Comparison of ENCODE assay signal across 9 cellular contexts in the genomic region with DNA sequence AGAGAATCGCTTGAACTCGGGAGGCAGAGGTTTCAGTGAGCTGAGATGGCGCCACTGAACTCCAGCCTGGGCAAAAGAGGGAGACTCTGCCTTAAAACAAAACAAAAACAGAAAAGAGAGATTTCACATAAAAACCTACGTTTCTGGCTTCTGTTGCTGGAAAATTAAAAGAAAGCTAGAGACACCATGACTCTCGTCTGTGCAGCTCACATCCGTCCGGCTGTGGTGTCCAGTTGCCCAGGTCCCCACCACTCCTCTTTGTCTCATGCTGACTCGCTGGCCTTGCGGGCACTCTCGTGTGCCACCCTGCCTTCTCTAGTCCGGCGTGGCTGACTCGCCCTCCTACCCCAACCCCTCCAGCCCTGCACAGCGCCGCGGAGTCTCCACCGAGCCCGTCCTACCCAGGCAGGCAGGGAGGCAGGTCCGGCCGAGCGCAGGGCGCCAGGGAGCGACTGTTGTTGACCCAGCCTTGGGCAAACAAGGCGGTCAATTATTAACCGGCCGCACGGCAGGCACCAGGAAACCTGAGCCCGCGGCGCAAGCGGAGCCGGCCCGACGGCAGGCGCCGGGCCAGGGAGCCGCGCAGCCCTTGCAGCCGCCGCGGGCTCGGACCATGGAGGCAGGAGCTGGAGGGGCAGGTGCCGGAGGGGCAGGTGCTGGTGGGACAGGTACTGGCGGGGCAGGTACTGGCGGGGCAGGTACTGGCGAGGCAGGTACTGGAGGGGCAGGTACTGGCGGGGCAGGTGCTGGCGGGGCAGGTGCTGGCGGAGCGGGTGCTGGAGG. TPM values are rescaled to one million over a fixed set of nuclear protein-coding genes. Genes with fewer than 3 reads are reported as not detected.
DNase-seq lines count a peak whose midpoint lies in the region; ATAC-seq, FAIRE-seq and TF ChIP-seq lines count a peak whose summit lies in the region.
"Had no signal": no experiment of that assay in that cellular context is flagged by ENCODE, and none has a peak within 500 bp of the region (broad histone marks: within the 10 kb centered on the region; RNA-seq: fewer than 3 reads in every experiment).

Gene PRRT1B, plus strand, starts transcription at position 521 of the 783 bp plus-strand sequence. Its CDS starts 93 bp downstream, at position 614.

- peak within 1 kb of the TSS in 1 of 4 experiments; percentile 34; a peak in 2 of 7 replicates for H3K9ac ChIP-seq in H1 (replicated peaks in 1 of 4; ENCODE audit: extremely low read depth in 1 of 4, low read depth in 3 of 4, low read length in 3 of 4)
- no peak within 1 kb of the TSS for H3K9ac ChIP-seq in neural progenitor cell

- WGBS in H1 (ENCODE audit: extremely low coverage in 1 of 2, insufficient coverage in 1 of 2, insufficient read length in 1 of 2, insufficient replicate concordance in 2 of 2, low coverage in 1 of 2, low lambda C conversion rate in 2 of 2, missing lambda C conversion rate in 1 of 2), 2 experiments = 32% methylated on average over 43 of the region's 50 CpGs; no CpG with 5 or more reads in 1 of the 2 experiments

- H3K36me3 ChIP-seq in H1 (ENCODE audit: control insufficient read depth in 2 of 4, insufficient read depth in 4 of 4, low read length in 3 of 4) (no peaks in the 10 kb centered on the region), neural progenitor cell (no peaks in the 10 kb centered on the region)

- H3K27ac ChIP-seq in H1 (ENCODE audit: low read depth, low read length) (no peak within 1 kb of the TSS), neural progenitor cell (no peak within 1 kb of the TSS)

- H2BK120ac ChIP-seq in H1 (replicated peaks; ENCODE audit: low read depth, low read length) = no peak within 1 kb of the TSS

- H2AFZ ChIP-seq in H1 (ENCODE audit: low read length) (peak within 1 kb of the TSS; percentile 12; the same call in 1 of the 2 replicates), neural progenitor cell (replicated peaks) (no peak within 1 kb of the TSS)

- TF ChIP-seq EP300 in H1 (IDR thresholded peaks at IDR 0.05; ENCODE audit: borderline replicate concordance in 1 of 2, low read depth in 2 of 2, low read length in 2 of 2) = no peak

- H3K27ac Mint-ChIP-seq in Calu3 (ENCODE audit: unreplicated experiment) (no peak within 1 kb of the TSS), neural progenitor cell (no peak within 1 kb of the TSS)

- H3K4ac ChIP-seq in H1 (replicated peaks; ENCODE audit: insufficient read length, low read depth, low read length) = no peak within 1 kb of the TSS

- no peak within 1 kb of the TSS for H4K5ac ChIP-seq in H1 (ENCODE audit: insufficient read length, low read depth, low read length)

- H3K27me3 Mint-ChIP-seq in Calu3 (ENCODE audit: unreplicated experiment) (peaks cover 34% of the 10 kb centered on the region), neural progenitor cell (ENCODE audit: insufficient read depth, low read depth) (peaks cover 21% of the 10 kb centered on the region)

- no peak within 1 kb of the TSS for H3K23ac ChIP-seq in H1 (ENCODE audit: insufficient read length)

- peaks cover 2% of the 10 kb centered on the region for H3K9me3 Mint-ChIP-seq in Calu3 (ENCODE audit: low read depth, unreplicated experiment)
- peaks cover 41% of the 10 kb centered on the region for H3K9me3 Mint-ChIP-seq in neural progenitor cell

- peaks cover 3% of the 10 kb centered on the region; the same call in 1 of the 2 replicates for H3K23me2 ChIP-seq in H1 (ENCODE audit: low read depth, low read length)

- no peak for TF ChIP-seq POLR2A in H1 (IDR thresholded peaks at IDR 0.05; ENCODE audit: control extremely low read depth in 1 of 2, low read depth in 2 of 2, low read length in 2 of 2)

- POLR2A ChIA-PET in H1 (lab: Charles Lee; ENCODE audit: partially characterized antibody) = interaction anchor here (0.7 to 1.8 kb wide), 7 partner anchors 9 to 191 kb away, joined by 3 to 6 read pairs (median 4); partner anchors contain the start of gene UCK1

- peaks cover 5% of the 10 kb centered on the region for H3F3A ChIP-seq in neural progenitor cell (ENCODE audit: low read depth)

- H3K4me2 ChIP-seq in H1 (ENCODE audit: insufficient read depth in 1 of 2, low read depth in 2 of 2, low read length in 2 of 2) (peak within 1 kb of the TSS; percentile 77 to 98), neural progenitor cell (peak within 1 kb of the TSS; percentile 13)

- H3K56ac ChIP-seq in H1 (replicated peaks; ENCODE audit: insufficient read length, low read depth, low read length) = no peak within 1 kb of the TSS

- no peaks in the 10 kb centered on the region for H4K20me1 ChIP-seq in H1 (replicated peaks in 1 of 2; ENCODE audit: control insufficient read depth in 1 of 2, insufficient read depth in 2 of 2, low read length in 2 of 2)
- no peaks in the 10 kb centered on the region for H4K20me1 ChIP-seq in neural progenitor cell (ENCODE audit: low read depth)

- H2BK12ac ChIP-seq in H1 (ENCODE audit: low read depth, low read length) = no peak within 1 kb of the TSS

- no peak within 1 kb of the TSS for H4K91ac ChIP-seq in H1 (replicated peaks; ENCODE audit: insufficient read length, low read length)

- peak within 1 kb of the TSS; percentile 76 for H3K4me3 Mint-ChIP-seq in Calu3 (ENCODE audit: low read depth, unreplicated experiment)
- H3K4me3 Mint-ChIP-seq in neural progenitor cell = peak within 1 kb of the TSS; percentile 35

- no peak within 1 kb of the TSS; the same call in 1 of the 2 replicates for H2BK20ac ChIP-seq in H1 (ENCODE audit: low read length)

- FAIRE-seq in H1 (lab: Jason Lieb, UNC) = no peak
- FAIRE-seq: GM12878 had no signal

- H3K4me3 ChIP-seq in H1 (ENCODE audit: extremely low read depth in 1 of 4, insufficient read depth in 2 of 4, low read depth in 3 of 4, low read length in 4 of 4) (peak within 1 kb of the TSS; percentile 36 to 68 (median 44)), neural progenitor cell (no peak within 1 kb of the TSS)
- H3K4me3 ChIP-seq: GM12878 had no signal

- H2BK5ac ChIP-seq in H1 (ENCODE audit: low read depth, low read length) = no peak within 1 kb of the TSS

- H3K4me1 ChIP-seq in H1 (replicated peaks in 1 of 4; ENCODE audit: control insufficient read depth in 3 of 4, insufficient read depth in 4 of 4, low read length in 3 of 4) (peaks cover 0 to 4% (median 3%) of the 10 kb centered on the region in 4 experiments; a peak in 3 of 7 replicates), neural progenitor cell (no peaks in the 10 kb centered on the region)

- H3K14ac ChIP-seq in H1 (ENCODE audit: insufficient read length) = no peak within 1 kb of the TSS

- H2AK5ac ChIP-seq in H1 (ENCODE audit: low read depth, low read length) = no peak within 1 kb of the TSS

- H3K36me3 Mint-ChIP-seq in Calu3 (ENCODE audit: insufficient read depth, unreplicated experiment) = no peaks in the 10 kb centered on the region
- no peaks in the 10 kb centered on the region for H3K36me3 Mint-ChIP-seq in neural progenitor cell

- TF ChIP-seq RAD21 in H1 (IDR thresholded peaks at IDR 0.05 in 1 of 2, conservative IDR thresholded peaks at IDR 0.05 in 1 of 2; ENCODE audit: low read depth in 2 of 2, low read length in 2 of 2) = 0 out of 4 replicates have a peak, but pooled peaks of 1 of the 2 experiments have one; percentile 3

- no TSS peak for BruUV-seq in Calu3 (replicated peaks; lab: Mats Ljungman, UMichigan)

- CTCF ChIA-PET in Calu3 (lab: Charles Lee) (interaction anchor here (0.7 to 0.8 kb wide), 2 partner anchors 65 to 194 kb away, joined by 3 to 6 read pairs; no protein-coding TSS in a partner anchor), H1 (lab: Charles Lee; ENCODE audit: partially characterized antibody) (interaction anchor here (1.4 kb wide), 1 partner anchor 18 kb away, joined by 3 read pairs; no protein-coding TSS in a partner anchor)

- no peak for ATAC-seq in HG02973 (IDR thresholded peaks at IDR 0.05; ENCODE audit: unreplicated experiment)
- ATAC-seq: GM12878 had no signal

- H3K9me3 ChIP-seq in H1 (ENCODE audit: insufficient read depth in 2 of 2, low read depth in 1 of 2, low read length in 1 of 2) = peaks cover 16 to 25% of the 10 kb centered on the region in 2 experiments
- H3K9me3 ChIP-seq in neural progenitor cell (ENCODE audit: low read depth) = peaks cover 13% of the 10 kb centered on the region

- H2BK15ac ChIP-seq in H1 (ENCODE audit: low read length) = peak within 1 kb of the TSS; percentile 3; the same call in 1 of the 2 replicates

- no peaks in the 10 kb centered on the region for H3K79me2 ChIP-seq in H1 (ENCODE audit: control insufficient read depth in 1 of 2, insufficient read depth in 2 of 2, low read length in 2 of 2)
- no peaks in the 10 kb centered on the region for H3K79me2 ChIP-seq in neural progenitor cell (ENCODE audit: low read depth)

- peaks cover 17 to 42% (median 33%) of the 10 kb centered on the region in 4 experiments for H3K27me3 ChIP-seq in H1 (replicated peaks in 1 of 4; ENCODE audit: control insufficient read depth in 3 of 4, extremely low read depth in 1 of 4, insufficient read depth in 3 of 4, low read length in 3 of 4)
- peaks cover 26% of the 10 kb centered on the region for H3K27me3 ChIP-seq in neural progenitor cell

- TF ChIP-seq CTCF in Calu3 (IDR thresholded peaks at IDR 0.05; ENCODE audit: unreplicated experiment) (no peak), H1 (IDR thresholded peaks at IDR 0.05; ENCODE audit: control extremely low read depth in 1 of 3, insufficient read depth in 1 of 3, low read depth in 1 of 3, low read length in 3 of 3) (no peak), neural progenitor cell (IDR thresholded peaks at IDR 0.05) (no peak)

- H4K8ac ChIP-seq in H1 (ENCODE audit: extremely low read depth, insufficient read depth, low read length) = peak within 1 kb of the TSS; percentile 51; the same call in 1 of the 2 replicates

- no peaks in the 10 kb centered on the region for H3K79me1 ChIP-seq in H1 (ENCODE audit: low read depth, low read length)

- H3K4me1 Mint-ChIP-seq in Calu3 (ENCODE audit: low read depth, unreplicated experiment) = no peaks in the 10 kb centered on the region
- H3K4me1 Mint-ChIP-seq in neural progenitor cell = no peaks in the 10 kb centered on the region

- DNase-seq in Calu3 = peak; percentile 92
- DNase-seq in NCI-H2196 treated with DMSO at 0.1 percent for 48 hours (lab: John Stamatoyannopoulos, UW; ENCODE audit: unreplicated experiment) = peak; percentile 64
- no peak for DNase-seq in H1 (ENCODE audit: low read depth in 1 of 2, low spot score in 2 of 2)
- DNase-seq in neural progenitor cell (ENCODE audit: low spot score) = no peak
- DNase-seq in UCSD-AML1 (lab: John Stamatoyannopoulos, UW; ENCODE audit: unreplicated experiment) = no peak
- DNase-seq in A172 (ENCODE audit: low spot score) = no peak
- DNase-seq in superior temporal gyrus (ENCODE audit: extremely low spot score) = no peak

- intact Hi-C loops in Calu3 (cut with micrococcal nuclease; ENCODE audit: unreplicated experiment) = no loop called here

- no peak within 1 kb of the TSS; the same call in 1 of the 2 replicates for H3K18ac ChIP-seq in H1 (ENCODE audit: extremely low read depth, low read length)

RNA-seq across cellular contexts. Expression of gene PRRT1B, which starts in this region (rescaled TPM):
- total RNA-seq in Calu3 (2022) (not detected in 2 replicates), neural progenitor cell (ENCODE audit: low replicate concordance) (not detected in 2 replicates)
- total RNA-seq in H1 (2021; fragmentation: NEBNext Ultra II Directional; extraction: Animal tissue kit (Norgen Biotek cat#: 25700)) = 1.1 and 1.2 TPM in 2 replicates
- polyA plus RNA-seq in H1 (2011; rRNA removed) = 0.30 and 0.71 TPM in 2 replicates
- polyA plus RNA-seq in H1 (2011; cell fraction: cytosol; rRNA removed) = 0.61 TPM
- 0.93 TPM for polyA plus RNA-seq in H1 (2011; cell fraction: nucleus; rRNA removed)
- polyA plus RNA-seq in H1 (2012, experiment 1 of 2) = 0.29 to 0.64 TPM (median 0.51 TPM) in 4 replicates
- polyA plus RNA-seq in H1 (2012, experiment 2 of 2) = 0.35 TPM
- polyA plus RNA-seq in H1 (2013, experiment 1 of 2) = 0.41 TPM
- polyA plus RNA-seq in H1 (2013, experiment 2 of 2) = 0.37 TPM
- 0.19 and 0.34 TPM in 2 replicates for polyA minus RNA-seq in H1 (2011; rRNA and poly(A)+ RNA removed)
- not detected for polyA minus RNA-seq in H1 (2011; cell fraction: cytosol; rRNA and poly(A)+ RNA removed)
- polyA minus RNA-seq in H1 (2011; cell fraction: nucleus; rRNA and poly(A)+ RNA removed) = 1.00 TPM
- not detected in 2 replicates for total RNA-seq in A172 (2014; rRNA removed; shearing (Covaris generic))
- total RNA-seq: GM12878 had no signal
- polyA plus RNA-seq: GM12878 had no signal

Comparison
In these comparisons a context has a peak if more than half of its experiments do, and no peak if none do; other contexts are left out.
1. Peak in DNase-seq in Calu3; RNA of the gene not detected or under 1 TPM.